Comparison of ENCODE assay signal across 8 cellular contexts in genomic region chr7:30347226-30348082, GRCh38.
DNase-seq lines count a peak whose midpoint lies in the region; ATAC-seq and TF ChIP-seq lines count a peak whose summit lies in the region.

No MANE protein-coding gene starts in this region.

- TF ChIP-seq CTCF in hepatocyte (IDR thresholded peaks at IDR 0.05; ENCODE audit: poor library complexity) (no peak), dorsolateral prefrontal cortex (IDR thresholded peaks at IDR 0.05 in 54 of 56, conservative IDR thresholded peaks at IDR 0.05 in 2 of 56; ENCODE audit: low read depth in 1 of 56, partially characterized antibody in 56 of 56) (no peak)

- H3K79me2 ChIP-seq in hepatocyte, result peaks cover 68% of the 10 kb centered on the region

- H3K9me2 ChIP-seq in hepatocyte (replicated peaks; ENCODE audit: insufficient read depth), result no peaks in the 10 kb centered on the region

- peak overlapping the region; percentile 61 for H3K4me3 Mint-ChIP-seq in activated CD8-positive, alpha-beta T cell treated with anti-CD3 and anti-CD28 coated beads, Interleukin-2, amount 10 ng/mL, durations not matched to agents 7 days and 5 days

- H3K36me3 Mint-ChIP-seq in activated CD8-positive, alpha-beta T cell treated with anti-CD3 and anti-CD28 coated beads, Interleukin-2, amount 10 ng/mL, durations not matched to agents 7 days and 5 days (ENCODE audit: low read depth), result peaks cover 2% of the 10 kb centered on the region

- H3K27me3 Mint-ChIP-seq in activated CD8-positive, alpha-beta T cell treated with anti-CD3 and anti-CD28 coated beads, Interleukin-2, amount 10 ng/mL, durations not matched to agents 7 days and 5 days (ENCODE audit: low read depth), result no peaks in the 10 kb centered on the region

- no peaks in the 10 kb centered on the region for H3K9me3 ChIP-seq in skeletal muscle satellite cell (replicated peaks; ENCODE audit: low read length)
- no peaks in the 10 kb centered on the region for H3K9me3 ChIP-seq in hepatocyte (ENCODE audit: low read depth)

- ATAC-seq in GM19035 (IDR thresholded peaks at IDR 0.05; ENCODE audit: unreplicated experiment) (peak; percentile 12), HG03135 (IDR thresholded peaks at IDR 0.05; ENCODE audit: unreplicated experiment) (peak; percentile 22), GM19397 (IDR thresholded peaks at IDR 0.05; ENCODE audit: unreplicated experiment) (no peak), HG02759 (IDR thresholded peaks at IDR 0.05; ENCODE audit: unreplicated experiment) (no peak)
- no peak for ATAC-seq in activated CD8-positive, alpha-beta T cell treated with anti-CD3 and anti-CD28 coated beads, Interleukin-2, amount 10 ng/mL, durations not matched to agents 7 days and 5 days

- peak overlapping the region; percentile 67 for H3K4me2 ChIP-seq in skeletal muscle satellite cell (ENCODE audit: low read length)
- H3K4me2 ChIP-seq in hepatocyte, result no peak overlapping the region

- H3K4me3 ChIP-seq in skeletal muscle satellite cell (ENCODE audit: low read length) (no peak overlapping the region), hepatocyte (no peak overlapping the region), dorsolateral prefrontal cortex (no peak overlapping the region)

- H3K36me3 ChIP-seq in skeletal muscle satellite cell (ENCODE audit: insufficient read depth, low read length), result no peaks in the 10 kb centered on the region
- no peaks in the 10 kb centered on the region for H3K36me3 ChIP-seq in hepatocyte (replicated peaks; ENCODE audit: insufficient read depth, low read depth)

- WGBS in hepatocyte (ENCODE audit: low lambda C conversion rate, missing lambda C conversion rate), result 98% methylated on average over 2 of the region's 2 CpGs

- peak overlapping the region; percentile 50 for H3K9ac ChIP-seq in skeletal muscle satellite cell (ENCODE audit: low read depth, low read length)

- peak overlapping the region; percentile 83 for H3K27ac Mint-ChIP-seq in activated CD8-positive, alpha-beta T cell treated with anti-CD3 and anti-CD28 coated beads, Interleukin-2, amount 10 ng/mL, durations not matched to agents 7 days and 5 days

- POLR2A ChIA-PET in activated CD8-positive, alpha-beta T cell treated with anti-CD3 and anti-CD28 coated beads, Interleukin-2, amount 10 ng/mL, durations not matched to agents 7 days and 5 days (lab: Charles Lee), result interaction anchor here (1.2 to 3.2 kb wide), 3 partner anchors 25 to 246 kb away, joined by 3 to 28 read pairs (median 19); partner anchors contain the start of gene ZNRF2

- peaks cover 4% of the 10 kb centered on the region for H3K9me3 Mint-ChIP-seq in activated CD8-positive, alpha-beta T cell treated with anti-CD3 and anti-CD28 coated beads, Interleukin-2, amount 10 ng/mL, durations not matched to agents 7 days and 5 days (ENCODE audit: insufficient read depth)

- no peaks in the 10 kb centered on the region for H4K20me1 ChIP-seq in hepatocyte (ENCODE audit: insufficient read depth, poor library complexity, severe bottlenecking)

- H3K4me1 Mint-ChIP-seq in activated CD8-positive, alpha-beta T cell treated with anti-CD3 and anti-CD28 coated beads, Interleukin-2, amount 10 ng/mL, durations not matched to agents 7 days and 5 days (ENCODE audit: low read depth), result peaks cover 53% of the 10 kb centered on the region

- H3K4me1 ChIP-seq in skeletal muscle satellite cell (ENCODE audit: control insufficient read depth, insufficient read depth, low read length) (peaks cover 28% of the 10 kb centered on the region), hepatocyte (ENCODE audit: insufficient read depth) (no peaks in the 10 kb centered on the region)

- intact Hi-C loops in dorsolateral prefrontal cortex (cut with DNase I), result no loop called here

- no peak overlapping the region for H3K27ac ChIP-seq in hepatocyte
- no peak overlapping the region for H3K27ac ChIP-seq in dorsolateral prefrontal cortex

- DNase-seq in activated CD8-positive, alpha-beta T cell treated with anti-CD3 and anti-CD28 coated beads, Interleukin-2, amount 10 ng/mL, durations not matched to agents 7 days and 5 days, result no peak
- DNase-seq in hepatocyte (ENCODE audit: low spot score) (no peak), dorsolateral prefrontal cortex (no peak)

- no peak overlapping the region for H2AFZ ChIP-seq in hepatocyte

- CTCF ChIA-PET in activated CD8-positive, alpha-beta T cell treated with anti-CD3 and anti-CD28 coated beads, Interleukin-2, amount 10 ng/mL, durations not matched to agents 7 days and 5 days (lab: Charles Lee), result interaction anchor here (1.0 to 7.7 kb wide), 5 partner anchors 17 to 183 kb away, joined by 3 to 135 read pairs (median 10); no protein-coding TSS in a partner anchor

- H3K27me3 ChIP-seq in skeletal muscle satellite cell (ENCODE audit: control insufficient read depth, insufficient read depth, low read length) (no peaks in the 10 kb centered on the region), hepatocyte (no peaks in the 10 kb centered on the region), dorsolateral prefrontal cortex (no peaks in the 10 kb centered on the region)

Comparison
In these comparisons a context has a peak if more than half of its experiments do, and no peak if none do; other contexts are left out.
1. ATAC-seq: peak in GM19035 (single experiment) and HG03135 (single experiment); none in activated CD8-positive, alpha-beta T cell treated with anti-CD3 and anti-CD28 coated beads, Interleukin-2, amount 10 ng/mL, durations not matched to agents 7 days and 5 days (single experiment), GM19397 (single experiment) and HG02759 (single experiment).